ENCODE assay signal across 8 cellular contexts in the genomic region with DNA sequence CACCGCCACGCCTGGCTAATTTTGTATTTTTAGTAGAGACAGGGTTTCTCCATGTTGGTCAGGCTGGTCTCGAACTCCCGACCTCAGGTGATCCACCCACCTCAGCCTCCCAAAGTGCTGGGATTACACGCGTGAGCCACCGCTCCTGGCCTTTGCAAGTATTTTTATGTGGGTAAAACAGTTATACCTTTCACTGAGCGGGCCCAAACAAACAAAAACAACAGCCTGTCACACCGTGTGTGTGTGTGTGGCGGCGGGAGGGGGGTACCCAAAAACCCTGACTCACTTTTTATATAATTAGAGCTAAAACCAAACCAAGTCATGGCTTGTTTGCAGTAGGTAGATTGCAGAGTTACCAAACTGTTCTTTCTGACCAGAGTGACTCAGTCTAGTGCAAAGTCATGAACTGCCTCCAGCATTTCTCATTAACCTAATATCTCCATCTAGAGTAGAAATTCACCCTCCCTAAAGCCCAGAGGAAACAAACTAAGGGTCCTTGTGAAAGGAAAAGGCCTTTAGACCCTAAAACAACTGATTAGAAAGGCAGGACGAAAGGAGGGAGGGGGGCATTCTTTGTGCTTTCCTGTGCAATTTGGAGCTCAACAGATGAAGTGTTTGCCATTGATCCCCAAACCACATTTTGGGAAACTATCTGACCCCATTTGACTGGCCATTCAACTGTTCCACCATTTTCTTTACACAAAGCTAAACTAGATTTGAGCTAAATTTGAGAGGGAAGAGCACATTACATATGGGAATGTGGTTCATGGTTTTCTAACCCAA.
DNase-seq lines count a peak whose midpoint lies in the region; ATAC-seq and TF ChIP-seq lines count a peak whose summit lies in the region.
"Had no signal": no experiment of that assay in that cellular context is flagged by ENCODE, and none has a peak within 500 bp of the region (broad histone marks: within the 10 kb centered on the region; RNA-seq: fewer than 3 reads in every experiment).

No MANE protein-coding gene starts in this region.

- DNase-seq in H4 (ENCODE audit: low spot score) (peak; percentile 85), RPMI7951 (ENCODE audit: low read depth) (peak; percentile 89), dermis blood vessel endothelial cell (peak; percentile 32), renal cortical epithelial cell (ENCODE audit: low read depth) (peak; percentile 97), body of pancreas (no peak), SIG-M5 (lab: John Stamatoyannopoulos, UW) (no peak)
- DNase-seq: NCI-H510A treated with DMSO at 0.1 percent for 48 hours had no signal

- H3K9me3 ChIP-seq in body of pancreas, result no peaks in the 10 kb centered on the region

- ATAC-seq in body of pancreas (no peak), HG03196 (IDR thresholded peaks at IDR 0.05; ENCODE audit: unreplicated experiment) (no peak)

- no peak for TF ChIP-seq CTCF in body of pancreas (IDR thresholded peaks at IDR 0.05)

- H3K36me3 ChIP-seq in body of pancreas (replicated peaks in 1 of 2; ENCODE audit: insufficient read depth in 1 of 2, low read depth in 2 of 2), result no peaks in the 10 kb centered on the region

- WGBS in body of pancreas, 2 donors, result 90 to 98% methylated on average over 12 of the region's 12 CpGs

- H3K27me3 ChIP-seq in body of pancreas, result no peaks in the 10 kb centered on the region

- TF ChIP-seq POLR2A in body of pancreas (IDR thresholded peaks at IDR 0.05), result no peak

- intact Hi-C loops in body of pancreas (cut with DNase I), result no loop called here

- no peak overlapping the region for H3K4me3 ChIP-seq in body of pancreas

- no peak overlapping the region for H3K27ac ChIP-seq in body of pancreas

- peaks cover 30% of the 10 kb centered on the region for H3K4me1 ChIP-seq in body of pancreas

Comparison
In these comparisons a context has a peak if more than half of its experiments do, and no peak if none do; other contexts are left out.
1. DNase-seq: peak in H4 (single experiment), RPMI7951 (single experiment), dermis blood vessel endothelial cell (single experiment) and renal cortical epithelial cell (single experiment); none in body of pancreas (0 of 4) and SIG-M5 (single experiment).